In genomic region chr3:154280161-154280560, GRCh38 we compare ENCODE assay signal across 2 cellular contexts.
TF ChIP-seq lines count a peak whose summit lies in the region.

No MANE protein-coding gene starts in this region.

TF ChIP-seq in HCT116, 20 proteins besides CTCF, POLR2A, EP300 and RAD21 (continued from another document):
- TF ChIP-seq ATF3 (IDR thresholded peaks at IDR 0.05) (no peak), SRF (IDR thresholded peaks at IDR 0.05; ENCODE audit: low read depth) (no peak), EZH2phosphoT487 (IDR thresholded peaks at IDR 0.05; ENCODE audit: borderline replicate concordance) (no peak), CEBPB (IDR thresholded peaks at IDR 0.05; ENCODE audit: low read depth) (no peak), ZNF274 (IDR thresholded peaks at IDR 0.05; ENCODE audit: low read depth, low read length) (no peak), JUND (IDR thresholded peaks at IDR 0.05) (no peak), ZBTB33 (IDR thresholded peaks at IDR 0.05; ENCODE audit: extremely low read depth, insufficient replicate concordance, low read length) (no peak), YY1 (IDR thresholded peaks at IDR 0.05; ENCODE audit: extremely low read depth, insufficient replicate concordance, low read depth, low read length) (no peak), SIN3A (IDR thresholded peaks at IDR 0.05; ENCODE audit: low read depth) (no peak), EZH2 (IDR thresholded peaks at IDR 0.05) (no peak), CBX3 (IDR thresholded peaks at IDR 0.05; ENCODE audit: low read depth) (no peak), ELF1 (IDR thresholded peaks at IDR 0.05; ENCODE audit: borderline replicate concordance, low read depth) (no peak), MAX (IDR thresholded peaks at IDR 0.05) (no peak), REST (IDR thresholded peaks at IDR 0.05; ENCODE audit: low read depth) (no peak), SP1 (IDR thresholded peaks at IDR 0.05; ENCODE audit: low read depth) (no peak), ZFX (IDR thresholded peaks at IDR 0.05) (no peak), EGR1 (IDR thresholded peaks at IDR 0.05; ENCODE audit: low read depth) (no peak)
TF ChIP-seq in HCT116: peak in this region for 0.

TF ChIP-seq in HepG2, 621 proteins besides CTCF, POLR2A, EP300 and RAD21 (continued from another document):
- TF ChIP-seq SNAPC4 (CRISPR knock-in tag; IDR thresholded peaks at IDR 0.05) (no peak), ZBTB33 (CRISPR knock-in tag; IDR thresholded peaks at IDR 0.05) (no peak), ZBTB26 (CRISPR knock-in tag; IDR thresholded peaks at IDR 0.05; ENCODE audit: borderline replicate concordance) (no peak), AKNA (CRISPR knock-in tag; IDR thresholded peaks at IDR 0.05; ENCODE audit: borderline replicate concordance) (no peak), ZBTB44 (CRISPR knock-in tag; IDR thresholded peaks at IDR 0.05) (no peak), ZNF44 (CRISPR knock-in tag; IDR thresholded peaks at IDR 0.05) (no peak), TCF7 (IDR thresholded peaks at IDR 0.05; ENCODE audit: low read depth) (no peak), HHEX (CRISPR knock-in tag; IDR thresholded peaks at IDR 0.05) (no peak), TBP (CRISPR knock-in tag; IDR thresholded peaks at IDR 0.05) (no peak), YEATS4 (CRISPR knock-in tag; IDR thresholded peaks at IDR 0.05; ENCODE audit: borderline replicate concordance) (no peak), CBX5 (CRISPR knock-in tag; IDR thresholded peaks at IDR 0.05; ENCODE audit: borderline replicate concordance) (no peak), ZSCAN5A (CRISPR knock-in tag; IDR thresholded peaks at IDR 0.05; ENCODE audit: borderline replicate concordance) (no peak), GABPA (IDR thresholded peaks at IDR 0.05; ENCODE audit: low read depth, low read length) (no peak), GABPA (CRISPR knock-in tag; IDR thresholded peaks at IDR 0.05; ENCODE audit: low read depth) (no peak), ZNF180 (CRISPR knock-in tag; IDR thresholded peaks at IDR 0.05; ENCODE audit: borderline replicate concordance, low read depth) (no peak), CENPBD1 (CRISPR knock-in tag; IDR thresholded peaks at IDR 0.05; ENCODE audit: borderline replicate concordance, low read depth) (no peak), HNRNPH1 (optimal IDR thresholded peaks at IDR 0.05; ENCODE audit: low read depth, low read length) (no peak)
- TF ChIP-seq, protein P1, sequence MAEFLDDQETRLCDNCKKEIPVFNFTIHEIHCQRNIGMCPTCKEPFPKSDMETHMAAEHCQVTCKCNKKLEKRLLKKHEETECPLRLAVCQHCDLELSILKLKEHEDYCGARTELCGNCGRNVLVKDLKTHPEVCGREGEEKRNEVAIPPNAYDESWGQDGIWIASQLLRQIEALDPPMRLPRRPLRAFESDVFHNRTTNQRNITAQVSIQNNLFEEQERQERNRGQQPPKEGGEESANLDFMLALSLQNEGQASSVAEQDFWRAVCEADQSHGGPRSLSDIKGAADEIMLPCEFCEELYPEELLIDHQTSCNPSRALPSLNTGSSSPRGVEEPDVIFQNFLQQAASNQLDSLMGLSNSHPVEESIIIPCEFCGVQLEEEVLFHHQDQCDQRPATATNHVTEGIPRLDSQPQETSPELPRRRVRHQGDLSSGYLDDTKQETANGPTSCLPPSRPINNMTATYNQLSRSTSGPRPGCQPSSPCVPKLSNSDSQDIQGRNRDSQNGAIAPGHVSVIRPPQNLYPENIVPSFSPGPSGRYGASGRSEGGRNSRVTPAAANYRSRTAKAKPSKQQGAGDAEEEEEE (CRISPR knock-in tag; IDR thresholded peaks at IDR 0.05; ENCODE audit: borderline replicate concordance): no peak
